8 cellular contexts compared by ENCODE assay signal in genomic region chr2:215889240-215889969, GRCh38.
A peak's percentile ranks its signal among the peaks of the same experiment; 100 is the strongest.
DNase-seq lines count a peak whose midpoint lies in the region; ATAC-seq and TF ChIP-seq lines count a peak whose summit lies in the region.
"Not testable (repeated sequence)": the region's sequence is repeated elsewhere in the genome, so short reads cannot be mapped to it uniquely, and the experiment has no call there.

No MANE protein-coding gene starts in this region.

- H3K27ac Mint-ChIP-seq in activated CD8-positive, alpha-beta T cell treated with anti-CD3 and anti-CD28 coated beads for 36 hours; activated naive CD4-positive, alpha-beta T cell treated with anti-CD3 and anti-CD28 coated beads, Interleukin-2, amount 50 U/mL, for 72 hours: not testable (repeated sequence)

- not testable (repeated sequence) for H3K36me3 ChIP-seq in HEK293 (ENCODE audit: control insufficient read depth in 2 of 2, insufficient read depth in 1 of 2, low read length in 2 of 2); smooth muscle cell (ENCODE audit: low read depth); uterus

- CTCF ChIA-PET in HEK293 (lab: Yijun Ruan, JAX), result interaction anchor here (0.8 kb wide), 1 partner anchor 31 kb away, joined by 4 read pairs; no protein-coding TSS in a partner anchor
- CTCF ChIA-PET in activated CD8-positive, alpha-beta T cell treated with anti-CD3 and anti-CD28 coated beads for 36 hours (lab: Charles Lee), result not testable (repeated sequence)

- not testable (repeated sequence) for H3K27ac ChIP-seq in HEK293 (ENCODE audit: extremely low read depth, low read depth, low read length)
- peak overlapping the region; percentile 98 for H3K27ac ChIP-seq in smooth muscle cell (ENCODE audit: low read depth)
- peak overlapping the region; percentile 37 to 62 for H3K27ac ChIP-seq in uterus

- H3K9me3 ChIP-seq in HEK293 (ENCODE audit: control insufficient read depth, insufficient read depth, low read depth, low read length); smooth muscle cell (replicated peaks; ENCODE audit: low read depth); uterus: not testable (repeated sequence)

- H3K4me3 Mint-ChIP-seq in activated CD8-positive, alpha-beta T cell treated with anti-CD3 and anti-CD28 coated beads for 36 hours, result not testable (repeated sequence)

- H4K20me1 ChIP-seq in smooth muscle cell (ENCODE audit: low read depth), result not testable (repeated sequence)

- H3K4me2 ChIP-seq in smooth muscle cell, result not testable (repeated sequence)

- ATAC-seq in GM18519 (IDR thresholded peaks at IDR 0.05; ENCODE audit: low FRiP score, unreplicated experiment) (peak; percentile 42), GM18868 (IDR thresholded peaks at IDR 0.05; ENCODE audit: unreplicated experiment) (peak; percentile 57), HG03175 (IDR thresholded peaks at IDR 0.05; ENCODE audit: unreplicated experiment) (peak; percentile 37)
- ATAC-seq in activated CD8-positive, alpha-beta T cell treated with anti-CD3 and anti-CD28 coated beads for 36 hours, result peak; percentile 42
- ATAC-seq in activated naive CD4-positive, alpha-beta T cell treated with anti-CD3 and anti-CD28 coated beads, Interleukin-2, amount 50 U/mL, for 72 hours, result peak; percentile 82 to 97

- DNase-seq in activated CD8-positive, alpha-beta T cell treated with anti-CD3 and anti-CD28 coated beads for 36 hours; activated naive CD4-positive, alpha-beta T cell treated with anti-CD3 and anti-CD28 coated beads, Interleukin-2, amount 50 U/mL, for 72 hours (ENCODE audit: low spot score in 2 of 2); smooth muscle cell (lab: John Stamatoyannopoulos, UW; ENCODE audit: unreplicated experiment); uterus: not testable (repeated sequence)

- H3K27me3 ChIP-seq in smooth muscle cell (ENCODE audit: low read depth); uterus: not testable (repeated sequence)

- not testable (repeated sequence) for H3K9me3 Mint-ChIP-seq in activated CD8-positive, alpha-beta T cell treated with anti-CD3 and anti-CD28 coated beads for 36 hours; activated naive CD4-positive, alpha-beta T cell treated with anti-CD3 and anti-CD28 coated beads, Interleukin-2, amount 50 U/mL, for 72 hours

- TF ChIP-seq POLR2A in uterus (IDR thresholded peaks at IDR 0.05), result not testable (repeated sequence)

- H3K79me2 ChIP-seq in smooth muscle cell (ENCODE audit: low read depth), result not testable (repeated sequence)

- H3K27me3 Mint-ChIP-seq in activated CD8-positive, alpha-beta T cell treated with anti-CD3 and anti-CD28 coated beads for 36 hours, result not testable (repeated sequence)

- not testable (repeated sequence) for H2AFZ ChIP-seq in smooth muscle cell (ENCODE audit: low read depth)

- not testable (repeated sequence) for H3K4me1 Mint-ChIP-seq in activated CD8-positive, alpha-beta T cell treated with anti-CD3 and anti-CD28 coated beads for 36 hours (ENCODE audit: low read depth)

- not testable (repeated sequence) for H3F3A ChIP-seq in smooth muscle cell (ENCODE audit: low read depth)

- WGBS in smooth muscle cell (ENCODE audit: low lambda C conversion rate), result 94% methylated on average over 4 of the region's 4 CpGs

- POLR2A ChIA-PET in HEK293 (lab: Yijun Ruan, JAX); activated CD8-positive, alpha-beta T cell treated with anti-CD3 and anti-CD28 coated beads for 36 hours (lab: Charles Lee): not testable (repeated sequence)

- TF ChIP-seq CTCF in HEK293 (tag by site-specific recombination; IDR thresholded peaks at IDR 0.05); activated CD8-positive, alpha-beta T cell treated with anti-CD3 and anti-CD28 coated beads for 36 hours (IDR thresholded peaks at IDR 0.05); smooth muscle cell (IDR thresholded peaks at IDR 0.05; ENCODE audit: borderline replicate concordance, insufficient read depth, poor library complexity, severe bottlenecking); uterus (IDR thresholded peaks at IDR 0.05): not testable (repeated sequence)

- not testable (repeated sequence) for H3K4me1 ChIP-seq in HEK293 (ENCODE audit: control insufficient read depth, insufficient read depth, low read length); smooth muscle cell (ENCODE audit: low read depth); uterus

- intact Hi-C loops in activated CD8-positive, alpha-beta T cell treated with anti-CD3 and anti-CD28 coated beads for 36 hours (cut with micrococcal nuclease); uterus (cut with DNase I; ENCODE audit: low total_unique reads): not testable (repeated sequence)

- H3K36me3 Mint-ChIP-seq in activated CD8-positive, alpha-beta T cell treated with anti-CD3 and anti-CD28 coated beads for 36 hours (ENCODE audit: low read depth); activated naive CD4-positive, alpha-beta T cell treated with anti-CD3 and anti-CD28 coated beads, Interleukin-2, amount 50 U/mL, for 72 hours: not testable (repeated sequence)

- H3K9ac ChIP-seq in smooth muscle cell (ENCODE audit: low read depth), result not testable (repeated sequence)

- H3K4me3 ChIP-seq in HEK293 (ENCODE audit: low read depth, low read length); smooth muscle cell; uterus: not testable (repeated sequence)

TF ChIP-seq in HEK293, 187 proteins besides CTCF, POLR2A, EP300 and RAD21:
- TF ChIP-seq ZNF146 (tag by site-specific recombination; IDR thresholded peaks at IDR 0.05), result peak; percentile 63

Comparison
In these comparisons a context has a peak if more than half of its experiments do, and no peak if none do; other contexts are left out.
1. ATAC-seq: peak in every context shown above with its lines; median percentile 90 in activated naive CD4-positive, alpha-beta T cell treated with anti-CD3 and anti-CD28 coated beads, Interleukin-2, amount 50 U/mL, for 72 hours; 57 in GM18868; 42 in GM18519; 42 in activated CD8-positive, alpha-beta T cell treated with anti-CD3 and anti-CD28 coated beads for 36 hours; 37 in HG03175.